ENCODE assay signal across 21 cellular contexts in genomic region chr18:59344990-59345389, GRCh38. TPM values are rescaled to one million over a fixed set of nuclear protein-coding genes. Genes with fewer than 3 reads are reported as not detected.
DNase-seq lines count a peak whose midpoint lies in the region; ATAC-seq, FAIRE-seq and TF ChIP-seq lines count a peak whose summit lies in the region.
"Had no signal": no experiment of that assay in that cellular context is flagged by ENCODE, and none has a peak within 500 bp of the region (broad histone marks: within the 10 kb centered on the region; RNA-seq: fewer than 3 reads in every experiment).

No MANE protein-coding gene starts in this region.

- H3K9me3 Mint-ChIP-seq in activated CD4-positive, alpha-beta T cell treated with anti-CD3 and anti-CD28 coated beads, Interleukin-2, amount 10 ng/mL, durations not matched to agents 24 days and 14 days = peaks cover 17% of the 10 kb centered on the region
- H3K9me3 Mint-ChIP-seq in activated CD4-positive, alpha-beta T cell treated with anti-CD3 and anti-CD28 coated beads, Interleukin-2, amount 10 ng/mL, durations not matched to agents 7 days and 5 days = peaks cover 20% of the 10 kb centered on the region
- H3K9me3 Mint-ChIP-seq in activated T-helper 17 cell treated with anti-CD3 and anti-CD28 coated beads, Interleukin-2, amount 50 U/mL, for 72 hours = peaks cover 12% of the 10 kb centered on the region

- in situ Hi-C loops in G401 (cut with HindIII; ENCODE audit: low sequenced_read_pairs) = no loop called here

- CTCF ChIA-PET in activated CD4-positive, alpha-beta T cell treated with anti-CD3 and anti-CD28 coated beads, Interleukin-2, amount 10 ng/mL, durations not matched to agents 7 days and 5 days (lab: Charles Lee) = no interaction called here

- POLR2A ChIA-PET in activated CD4-positive, alpha-beta T cell treated with anti-CD3 and anti-CD28 coated beads, Interleukin-2, amount 10 ng/mL, durations not matched to agents 7 days and 5 days (lab: Charles Lee) = no interaction called here

- peaks cover 90% of the 10 kb centered on the region for H3K36me3 Mint-ChIP-seq in activated CD4-positive, alpha-beta T cell treated with anti-CD3 and anti-CD28 coated beads, Interleukin-2, amount 10 ng/mL, durations not matched to agents 24 days and 14 days (ENCODE audit: low read depth)
- H3K36me3 Mint-ChIP-seq in activated CD4-positive, alpha-beta T cell treated with anti-CD3 and anti-CD28 coated beads, Interleukin-2, amount 10 ng/mL, durations not matched to agents 7 days and 5 days (ENCODE audit: low read depth) = peaks cover 83% of the 10 kb centered on the region
- peaks cover 100% of the 10 kb centered on the region for H3K36me3 Mint-ChIP-seq in activated T-helper 17 cell treated with anti-CD3 and anti-CD28 coated beads, Interleukin-2, amount 50 U/mL, for 72 hours (ENCODE audit: low read depth)

- H3K9me3 ChIP-seq in kidney (ENCODE audit: control insufficient read depth in 1 of 2, low read length in 2 of 2) (no peaks in the 10 kb centered on the region), small intestine (ENCODE audit: control insufficient read depth, low read depth) (no peaks in the 10 kb centered on the region), psoas muscle (no peaks in the 10 kb centered on the region), ascending aorta (peaks cover 0 to 20% of the 10 kb centered on the region in 2 donors)
- H3K9me3 ChIP-seq: A549, Caco-2 had no signal

- H3K27me3 Mint-ChIP-seq in activated CD4-positive, alpha-beta T cell treated with anti-CD3 and anti-CD28 coated beads, Interleukin-2, amount 10 ng/mL, durations not matched to agents 24 days and 14 days = no peaks in the 10 kb centered on the region
- no peaks in the 10 kb centered on the region for H3K27me3 Mint-ChIP-seq in activated CD4-positive, alpha-beta T cell treated with anti-CD3 and anti-CD28 coated beads, Interleukin-2, amount 10 ng/mL, durations not matched to agents 7 days and 5 days
- no peaks in the 10 kb centered on the region for H3K27me3 Mint-ChIP-seq in activated T-helper 17 cell treated with anti-CD3 and anti-CD28 coated beads, Interleukin-2, amount 50 U/mL, for 72 hours
- H3K27me3 Mint-ChIP-seq: CD4-positive, alpha-beta T cell had no signal

- no peaks in the 10 kb centered on the region for H3K27me3 ChIP-seq in small intestine (ENCODE audit: control insufficient read depth in 2 of 2, insufficient read depth in 2 of 2, low read length in 2 of 2)
- no peaks in the 10 kb centered on the region for H3K27me3 ChIP-seq in psoas muscle (ENCODE audit: insufficient read depth in 3 of 3, low read length in 2 of 3)
- H3K27me3 ChIP-seq in ascending aorta = no peaks in the 10 kb centered on the region

- 19 to 53% (median 52%) methylated on average over 1 of the region's 1 CpG for WGBS in small intestine, 3 donors
- WGBS in psoas muscle, 3 donors = 0 to 63% (median 54%) methylated on average over 1 of the region's 1 CpG

- TF ChIP-seq CTCF in kidney (IDR thresholded peaks at IDR 0.05; ENCODE audit: borderline replicate concordance, extremely low read depth, insufficient read depth) (no peak), psoas muscle (IDR thresholded peaks at IDR 0.05) (no peak), ascending aorta (IDR thresholded peaks at IDR 0.05) (no peak)

- H3K4me1 ChIP-seq in kidney (ENCODE audit: control insufficient read depth in 1 of 2, insufficient read depth in 1 of 2, low read depth in 1 of 2, low read length in 2 of 2) (no peaks in the 10 kb centered on the region), small intestine (ENCODE audit: control insufficient read depth in 2 of 2, insufficient read depth in 1 of 2, low read depth in 1 of 2, low read length in 1 of 2) (no peaks in the 10 kb centered on the region), psoas muscle (no peaks in the 10 kb centered on the region), ascending aorta (no peaks in the 10 kb centered on the region)
- H3K4me1 ChIP-seq: A549, Caco-2 had no signal

- peaks cover 11 to 45% of the 10 kb centered on the region in 2 donors for H3K36me3 ChIP-seq in kidney (ENCODE audit: control insufficient read depth in 1 of 2, insufficient read depth in 2 of 2, low read length in 2 of 2)
- peaks cover 9 to 14% of the 10 kb centered on the region in 2 donors for H3K36me3 ChIP-seq in small intestine (ENCODE audit: control insufficient read depth in 2 of 2, insufficient read depth in 2 of 2, low read length in 2 of 2)
- H3K36me3 ChIP-seq in psoas muscle (ENCODE audit: insufficient read depth in 1 of 2, low read depth in 1 of 2) = peaks cover 14 to 98% of the 10 kb centered on the region in 2 donors
- H3K36me3 ChIP-seq in ascending aorta = peaks cover 69 to 88% of the 10 kb centered on the region in 2 donors

- DNase-seq in activated CD4-positive, alpha-beta T cell treated with anti-CD3 and anti-CD28 coated beads, Interleukin-2, amount 10 ng/mL, durations not matched to agents 24 days and 14 days = no peak
- no peak for DNase-seq in activated CD4-positive, alpha-beta T cell treated with anti-CD3 and anti-CD28 coated beads, Interleukin-2, amount 10 ng/mL, durations not matched to agents 7 days and 5 days
- no peak for DNase-seq in kidney
- peak; percentile 45 for DNase-seq in small intestine
- no peak for DNase-seq in G401 (ENCODE audit: low spot score)
- no peak for DNase-seq in psoas muscle
- DNase-seq in ascending aorta (ENCODE audit: low spot score in 2 of 2) = no peak
- DNase-seq: AML-193; Caco-2; CD4-positive, alpha-beta T cell; GDM1; GOT3; H7 had no signal

- FAIRE-seq in kidney (lab: Jason Lieb, UNC) (peak; percentile 52), small intestine (lab: Jason Lieb, UNC) (peak; percentile 88)
- FAIRE-seq: A549, HTR-8/SVneo had no signal

- no peak overlapping the region for H3K9ac ChIP-seq in kidney (ENCODE audit: low read length in 2 of 2)

- peak overlapping the region; percentile 51 for H3K27ac Mint-ChIP-seq in activated CD4-positive, alpha-beta T cell treated with anti-CD3 and anti-CD28 coated beads, Interleukin-2, amount 10 ng/mL, durations not matched to agents 24 days and 14 days
- no peak overlapping the region for H3K27ac Mint-ChIP-seq in activated CD4-positive, alpha-beta T cell treated with anti-CD3 and anti-CD28 coated beads, Interleukin-2, amount 10 ng/mL, durations not matched to agents 7 days and 5 days
- no peak overlapping the region for H3K27ac Mint-ChIP-seq in activated T-helper 17 cell treated with anti-CD3 and anti-CD28 coated beads, Interleukin-2, amount 50 U/mL, for 72 hours
- H3K27ac Mint-ChIP-seq: CD4-positive, alpha-beta T cell; HFFc6 had no signal

- peaks cover 41% of the 10 kb centered on the region for H3K4me1 Mint-ChIP-seq in activated CD4-positive, alpha-beta T cell treated with anti-CD3 and anti-CD28 coated beads, Interleukin-2, amount 10 ng/mL, durations not matched to agents 24 days and 14 days
- peaks cover 31% of the 10 kb centered on the region for H3K4me1 Mint-ChIP-seq in activated CD4-positive, alpha-beta T cell treated with anti-CD3 and anti-CD28 coated beads, Interleukin-2, amount 10 ng/mL, durations not matched to agents 7 days and 5 days
- H3K4me1 Mint-ChIP-seq in activated T-helper 17 cell treated with anti-CD3 and anti-CD28 coated beads, Interleukin-2, amount 50 U/mL, for 72 hours = peaks cover 36% of the 10 kb centered on the region

- no peak overlapping the region for H3K4me3 Mint-ChIP-seq in activated CD4-positive, alpha-beta T cell treated with anti-CD3 and anti-CD28 coated beads, Interleukin-2, amount 10 ng/mL, durations not matched to agents 24 days and 14 days
- no peak overlapping the region for H3K4me3 Mint-ChIP-seq in activated CD4-positive, alpha-beta T cell treated with anti-CD3 and anti-CD28 coated beads, Interleukin-2, amount 10 ng/mL, durations not matched to agents 7 days and 5 days
- H3K4me3 Mint-ChIP-seq in activated T-helper 17 cell treated with anti-CD3 and anti-CD28 coated beads, Interleukin-2, amount 50 U/mL, for 72 hours = peak overlapping the region; percentile 13
- H3K4me3 Mint-ChIP-seq: CD4-positive, alpha-beta T cell; HFFc6 had no signal

- intact Hi-C loops in activated CD4-positive, alpha-beta T cell treated with anti-CD3 and anti-CD28 coated beads, Interleukin-2, amount 10 ng/mL, durations not matched to agents 24 days and 14 days (cut with micrococcal nuclease) = no loop called here
- intact Hi-C loops in kidney (cut with DNase I) = no loop called here
- intact Hi-C loops in psoas muscle (cut with DNase I) = no loop called here
- intact Hi-C loops in ascending aorta (cut with DNase I) = no loop called here

- no peak for ATAC-seq in activated T-helper 17 cell treated with anti-CD3 and anti-CD28 coated beads, Interleukin-2, amount 50 U/mL, for 72 hours (replicated peaks)
- ATAC-seq in psoas muscle = no peak
- ATAC-seq: A549, HCT116 had no signal

- H3K27ac ChIP-seq in kidney (ENCODE audit: low read depth in 2 of 2, low read length in 2 of 2) (no peak overlapping the region), small intestine (ENCODE audit: low read depth in 1 of 2, low read length in 1 of 2) (no peak overlapping the region), psoas muscle (no peak overlapping the region), ascending aorta (no peak overlapping the region)
- H3K27ac ChIP-seq: 22Rv1, A549, C4-2B had no signal

- H3K4me3 ChIP-seq in kidney (ENCODE audit: low read length in 2 of 2) (no peak overlapping the region), small intestine (ENCODE audit: low read depth in 1 of 2, low read length in 2 of 2) (no peak overlapping the region), psoas muscle (no peak overlapping the region), ascending aorta (no peak overlapping the region)
- H3K4me3 ChIP-seq: A549 had no signal

RNA-seq across cellular contexts. Expression of gene LMAN1, which starts 14.1 kb away (rescaled TPM):
- total RNA-seq in activated CD4-positive, alpha-beta T cell treated with anti-CD3 and anti-CD28 coated beads, Interleukin-2, amount 10 ng/mL, durations not matched to agents 24 days and 14 days = 141 and 148 TPM in 2 replicates
- total RNA-seq in activated CD4-positive, alpha-beta T cell treated with anti-CD3 and anti-CD28 coated beads, Interleukin-2, amount 10 ng/mL, durations not matched to agents 7 days and 5 days = 10 to 100 TPM; 52.8 to 55.4 TPM
- total RNA-seq in activated T-helper 17 cell treated with anti-CD3 and anti-CD28 coated beads, Interleukin-2, amount 50 U/mL, for 72 hours = 100 to 1,000 TPM; 134 to 245 TPM
- total RNA-seq in kidney (78.8 TPM), psoas muscle (10 to 100 TPM; 31.3 to 64.0 (median 41.9) TPM), ascending aorta (60.8 TPM)
- polyA plus RNA-seq in kidney (ENCODE audit: insufficient read depth, low read depth, low replicate concordance) (31.6 TPM), small intestine (10 to 100 TPM; 10.5 to 35.0 (median 10.5) TPM), psoas muscle (10 to 100 TPM; 15.7 to 34.5 (median 17.4) TPM)
- 53.2 and 72.4 TPM in 2 replicates for total RNA-seq in G401 (2014; rRNA removed; shearing (Covaris generic))

RNA-seq across cellular contexts. Expression of gene CPLX4, which starts 26.5 kb away (rescaled TPM):
- total RNA-seq in activated CD4-positive, alpha-beta T cell treated with anti-CD3 and anti-CD28 coated beads, Interleukin-2, amount 10 ng/mL, durations not matched to agents 24 days and 14 days = not detected in 2 replicates
- total RNA-seq in activated CD4-positive, alpha-beta T cell treated with anti-CD3 and anti-CD28 coated beads, Interleukin-2, amount 10 ng/mL, durations not matched to agents 7 days and 5 days = not detected
- not detected for total RNA-seq in activated T-helper 17 cell treated with anti-CD3 and anti-CD28 coated beads, Interleukin-2, amount 50 U/mL, for 72 hours
- total RNA-seq in kidney (not detected), psoas muscle (not detected), ascending aorta (not detected)
- polyA plus RNA-seq in kidney (ENCODE audit: insufficient read depth, low read depth, low replicate concordance) (not detected), small intestine (not detected), psoas muscle (not detected)
- not detected in 2 replicates for total RNA-seq in G401 (2014; rRNA removed; shearing (Covaris generic))
- total RNA-seq: Caco-2; CD4-positive, alpha-beta T cell; H7; HFFc6 had no signal
- polyA plus RNA-seq: A549, BJ had no signal
